In the genomic region with DNA sequence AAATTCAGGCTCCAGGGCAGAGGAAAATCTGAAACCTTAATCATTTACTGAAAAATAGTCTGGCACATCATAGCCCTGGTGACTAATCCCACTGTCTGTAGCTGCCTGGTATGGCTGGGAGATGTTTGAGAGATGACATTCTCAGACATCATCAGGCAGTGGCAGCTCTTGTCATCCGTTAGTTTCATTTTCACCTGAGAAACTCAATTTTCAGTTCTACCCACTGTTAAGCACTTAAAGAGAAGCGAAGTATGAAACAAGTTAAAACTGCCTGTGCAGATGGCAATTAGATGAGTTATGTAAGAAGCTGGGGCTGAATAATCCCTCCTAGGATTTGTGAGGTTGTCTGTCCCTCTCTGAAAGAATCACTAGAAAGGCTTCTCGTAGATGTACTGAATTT, we compare ENCODE assay signal across 8 cellular contexts.
A peak's percentile ranks its signal among the peaks of the same experiment; 100 is the strongest.
DNase-seq lines count a peak whose midpoint lies in the region; ATAC-seq, FAIRE-seq and TF ChIP-seq lines count a peak whose summit lies in the region.

No MANE protein-coding gene starts in this region.

- H3K4me1 ChIP-seq in HepG2 (ENCODE audit: insufficient read depth, low read length) (no peaks in the 10 kb centered on the region), right lobe of liver (no peaks in the 10 kb centered on the region)
- H3K4me1 ChIP-seq in effector memory CD4-positive, alpha-beta T cell (ENCODE audit: control insufficient read depth, insufficient read depth, low read length, poor library complexity, severe bottlenecking), result no peaks in the 10 kb centered on the region

- no peak for TF ChIP-seq EP300 in HepG2 (IDR thresholded peaks at IDR 0.05; ENCODE audit: low read depth in 2 of 2, low read length in 2 of 2)
- no peak for TF ChIP-seq EP300 in HepG2 (CRISPR knock-in tag; IDR thresholded peaks at IDR 0.05; ENCODE audit: borderline replicate concordance)

- FAIRE-seq in HepG2 (lab: Jason Lieb, UNC), result no peak

- CTCF ChIA-PET in HepG2 (lab: Yijun Ruan, JAX; ENCODE audit: low intra/inter-chr PET ratio, low total read pairs), result no interaction called here

- no TSS peak for BruUV-seq in HepG2 (replicated peaks; lab: Mats Ljungman, UMichigan)

- intact Hi-C loops in HepG2 (cut with micrococcal nuclease; ENCODE audit: unreplicated experiment) (no loop called here), right lobe of liver (cut with DNase I) (no loop called here)

- no peak overlapping the region for H3K9ac ChIP-seq in HepG2 (ENCODE audit: insufficient read depth, low read depth, low read length)

- no peak overlapping the region for H3K27ac ChIP-seq in HepG2 (ENCODE audit: extremely low read length, insufficient read depth, low read length)
- no peak overlapping the region for H3K27ac ChIP-seq in right lobe of liver
- H3K27ac ChIP-seq in effector memory CD4-positive, alpha-beta T cell (ENCODE audit: insufficient read depth, low read length, poor library complexity, severe bottlenecking), result no peak overlapping the region

- TF ChIP-seq CTCF in HepG2 (CRISPR knock-in tag; IDR thresholded peaks at IDR 0.05), result no peak
- no peak for TF ChIP-seq CTCF in right lobe of liver (IDR thresholded peaks at IDR 0.05)

- no peak for TF ChIP-seq RAD21 in HepG2 (CRISPR knock-in tag; IDR thresholded peaks at IDR 0.05)

- H2AFZ ChIP-seq in HepG2 (ENCODE audit: low read length), result no peak overlapping the region

- H3K4me3 ChIP-seq in HepG2 (replicated peaks in 1 of 3; ENCODE audit: insufficient read depth in 1 of 3, low read depth in 2 of 3, low read length in 3 of 3) (peak overlapping the region in 1 of 3 experiments; percentile 17; a peak in 1 of 6 replicates), right lobe of liver (no peak overlapping the region)
- no peak overlapping the region for H3K4me3 ChIP-seq in effector memory CD4-positive, alpha-beta T cell (ENCODE audit: insufficient read depth, low read depth, low read length, poor library complexity, severe bottlenecking)

- 2% methylated on average over 3 of the region's 3 CpGs for WGBS in HepG2 (ENCODE audit: low lambda C conversion rate)
- WGBS in right lobe of liver (ENCODE audit: insufficient coverage, low coverage, low lambda C conversion rate, missing lambda C conversion rate), result 62% methylated on average over 3 of the region's 3 CpGs

- in situ Hi-C loops in HepG2 (cut with HindIII; ENCODE audit: extremely low pct_ligation_motif_present, low pct_unique_long_range_greater_than_20kb), result no loop called here
- in situ Hi-C loops in KBM-7 (cut with MboI; ENCODE audit: low pct_unique_long_range_greater_than_20kb, low sequenced_read_pairs), result no loop called here

- no peaks in the 10 kb centered on the region for H3K79me2 ChIP-seq in HepG2 (ENCODE audit: insufficient read depth, low read length)

- no peaks in the 10 kb centered on the region for H4K20me1 ChIP-seq in HepG2 (ENCODE audit: insufficient read depth, low read length)

- H3K36me3 ChIP-seq in HepG2 (replicated peaks in 1 of 2; ENCODE audit: control insufficient read depth in 1 of 2, insufficient read depth in 2 of 2, low read length in 2 of 2) (no peaks in the 10 kb centered on the region), right lobe of liver (no peaks in the 10 kb centered on the region)
- H3K36me3 ChIP-seq in effector memory CD4-positive, alpha-beta T cell (ENCODE audit: control insufficient read depth, insufficient read depth, low read length), result no peaks in the 10 kb centered on the region

- H3K27me3 ChIP-seq in HepG2 (ENCODE audit: control insufficient read depth in 1 of 2, insufficient read depth in 2 of 2, low read length in 2 of 2) (peaks cover 0 to 15% of the 10 kb centered on the region in 2 experiments; a peak in 4 of 5 replicates), right lobe of liver (no peaks in the 10 kb centered on the region)
- H3K27me3 ChIP-seq in effector memory CD4-positive, alpha-beta T cell (replicated peaks; ENCODE audit: control insufficient read depth, insufficient read depth, low read length, poor library complexity, severe bottlenecking), result no peaks in the 10 kb centered on the region

- peak overlapping the region; percentile 44 for H3K4me2 ChIP-seq in HepG2 (ENCODE audit: low read depth, low read length)

- POLR2A ChIA-PET in HepG2 (lab: Yijun Ruan, JAX), result no interaction called here

- peak; percentile 54; the same call in 1 of the 3 replicates for ATAC-seq in HepG2
- no peak for ATAC-seq in right lobe of liver
- ATAC-seq in HG02870 (IDR thresholded peaks at IDR 0.05; ENCODE audit: unreplicated experiment), result peak; percentile 92

- no peak for DNase-seq in HepG2 (ENCODE audit: low spot score)
- DNase-seq in right lobe of liver, result no peak
- DNase-seq in RPMI7951 (ENCODE audit: low read depth), result peak; percentile 77
- peak; percentile 56 for DNase-seq in superior temporal gyrus (ENCODE audit: extremely low spot score)
- DNase-seq in effector memory CD4-positive, alpha-beta T cell, result no peak
- DNase-seq in NCI-H1436 treated with DMSO at 0.1 percent for 48 hours (lab: John Stamatoyannopoulos, UW), result no peak
- DNase-seq in KBM-7, result no peak

- no peaks in the 10 kb centered on the region for H3K9me3 ChIP-seq in HepG2 (ENCODE audit: low read length)
- H3K9me3 ChIP-seq in right lobe of liver, result no peaks in the 10 kb centered on the region
- H3K9me3 ChIP-seq in effector memory CD4-positive, alpha-beta T cell (ENCODE audit: control insufficient read depth, low read length), result no peaks in the 10 kb centered on the region

- TF ChIP-seq POLR2A in HepG2 (IDR thresholded peaks at IDR 0.05; ENCODE audit: insufficient read depth in 1 of 2, low read depth in 2 of 2, low read length in 2 of 2) (no peak), right lobe of liver (IDR thresholded peaks at IDR 0.05) (no peak)

TF ChIP-seq in HepG2, 621 proteins besides CTCF, POLR2A, EP300 and RAD21:
- TF ChIP-seq, protein P1, sequence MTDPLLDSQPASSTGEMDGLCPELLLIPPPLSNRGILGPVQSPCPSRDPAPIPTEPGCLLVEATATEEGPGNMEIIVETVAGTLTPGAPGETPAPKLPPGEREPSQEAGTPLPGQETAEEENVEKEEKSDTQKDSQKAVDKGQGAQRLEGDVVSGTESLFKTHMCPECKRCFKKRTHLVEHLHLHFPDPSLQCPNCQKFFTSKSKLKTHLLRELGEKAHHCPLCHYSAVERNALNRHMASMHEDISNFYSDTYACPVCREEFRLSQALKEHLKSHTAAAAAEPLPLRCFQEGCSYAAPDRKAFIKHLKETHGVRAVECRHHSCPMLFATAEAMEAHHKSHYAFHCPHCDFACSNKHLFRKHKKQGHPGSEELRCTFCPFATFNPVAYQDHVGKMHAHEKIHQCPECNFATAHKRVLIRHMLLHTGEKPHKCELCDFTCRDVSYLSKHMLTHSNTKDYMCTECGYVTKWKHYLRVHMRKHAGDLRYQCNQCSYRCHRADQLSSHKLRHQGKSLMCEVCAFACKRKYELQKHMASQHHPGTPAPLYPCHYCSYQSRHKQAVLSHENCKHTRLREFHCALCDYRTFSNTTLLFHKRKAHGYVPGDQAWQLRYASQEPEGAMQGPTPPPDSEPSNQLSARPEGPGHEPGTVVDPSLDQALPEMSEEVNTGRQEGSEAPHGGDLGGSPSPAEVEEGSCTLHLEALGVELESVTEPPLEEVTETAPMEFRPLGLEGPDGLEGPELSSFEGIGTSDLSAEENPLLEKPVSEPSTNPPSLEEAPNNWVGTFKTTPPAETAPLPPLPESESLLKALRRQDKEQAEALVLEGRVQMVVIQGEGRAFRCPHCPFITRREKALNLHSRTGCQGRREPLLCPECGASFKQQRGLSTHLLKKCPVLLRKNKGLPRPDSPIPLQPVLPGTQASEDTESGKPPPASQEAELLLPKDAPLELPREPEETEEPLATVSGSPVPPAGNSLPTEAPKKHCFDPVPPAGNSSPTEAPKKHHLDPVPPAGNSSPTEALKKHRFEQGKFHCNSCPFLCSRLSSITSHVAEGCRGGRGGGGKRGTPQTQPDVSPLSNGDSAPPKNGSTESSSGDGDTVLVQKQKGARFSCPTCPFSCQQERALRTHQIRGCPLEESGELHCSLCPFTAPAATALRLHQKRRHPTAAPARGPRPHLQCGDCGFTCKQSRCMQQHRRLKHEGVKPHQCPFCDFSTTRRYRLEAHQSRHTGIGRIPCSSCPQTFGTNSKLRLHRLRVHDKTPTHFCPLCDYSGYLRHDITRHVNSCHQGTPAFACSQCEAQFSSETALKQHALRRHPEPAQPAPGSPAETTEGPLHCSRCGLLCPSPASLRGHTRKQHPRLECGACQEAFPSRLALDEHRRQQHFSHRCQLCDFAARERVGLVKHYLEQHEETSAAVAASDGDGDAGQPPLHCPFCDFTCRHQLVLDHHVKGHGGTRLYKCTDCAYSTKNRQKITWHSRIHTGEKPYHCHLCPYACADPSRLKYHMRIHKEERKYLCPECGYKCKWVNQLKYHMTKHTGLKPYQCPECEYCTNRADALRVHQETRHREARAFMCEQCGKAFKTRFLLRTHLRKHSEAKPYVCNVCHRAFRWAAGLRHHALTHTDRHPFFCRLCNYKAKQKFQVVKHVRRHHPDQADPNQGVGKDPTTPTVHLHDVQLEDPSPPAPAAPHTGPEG (CRISPR knock-in tag; IDR thresholded peaks at IDR 0.05), result no peak
- no peak for TF ChIP-seq ARHGAP35 (CRISPR knock-in tag; IDR thresholded peaks at IDR 0.05; ENCODE audit: borderline replicate concordance)

Comparison
In these comparisons a context has a peak if more than half of its experiments do, and no peak if none do; other contexts are left out.
1. ATAC-seq: peak in HepG2 (single experiment) and HG02870 (single experiment); none in right lobe of liver (0 of 4).
2. DNase-seq: peak in RPMI7951 (single experiment) and superior temporal gyrus (single experiment); none in HepG2 (single experiment), right lobe of liver (0 of 3), effector memory CD4-positive, alpha-beta T cell (0 of 3), NCI-H1436 treated with DMSO at 0.1 percent for 48 hours (single experiment) and KBM-7 (single experiment).